Comparison of ENCODE assay signal across 8 cellular contexts in genomic region chr17:4903051-4903818, GRCh38. TPM values are rescaled to one million over a fixed set of nuclear protein-coding genes. Genes with fewer than 3 reads are reported as not detected.
DNase-seq lines count a peak whose midpoint lies in the region; ATAC-seq, FAIRE-seq and TF ChIP-seq lines count a peak whose summit lies in the region.

Gene CHRNE, minus strand, starts transcription at chr17:4903098. Its CDS starts 35 bp downstream, at chr17:4903063.

- peak; percentile 27 to 32 for ATAC-seq in activated CD4-positive, CD25-positive, alpha-beta regulatory T cell treated with anti-CD3 and anti-CD28 coated beads, Interleukin-2, amount 50 U/mL, for 24 hours
- no peak for ATAC-seq in HG03521 (IDR thresholded peaks at IDR 0.05; ENCODE audit: unreplicated experiment)

- H3K4me3 ChIP-seq in A673 (ENCODE audit: low read depth, low read length, poor library complexity, severe bottlenecking), result no peak within 1 kb of the TSS

- peak; percentile 85 for TF ChIP-seq CTCF in A673 (conservative IDR thresholded peaks at IDR 0.05; ENCODE audit: low read depth, low read length)

- no peaks in the 10 kb centered on the region for H3K27me3 ChIP-seq in A673 (replicated peaks; ENCODE audit: insufficient read depth, low read depth, low read length, poor library complexity)
- no peaks in the 10 kb centered on the region for H3K27me3 ChIP-seq in layer of hippocampus (ENCODE audit: control insufficient read depth, insufficient read depth, low read length)

- no peaks in the 10 kb centered on the region for H3K36me3 ChIP-seq in A673 (ENCODE audit: insufficient read depth, low read length, poor library complexity, severe bottlenecking)

- CTCF ChIA-PET in A673 (lab: Charles Lee), result interaction anchor here (0.6 to 1.2 kb wide), 5 partner anchors 9 to 336 kb away, joined by 4 to 9 read pairs (median 4); partner anchors contain the start of gene SLC25A11

- no TSS peak for BruUV-seq in A673 (replicated peaks; lab: Mats Ljungman, UMichigan)

- DNase-seq in A673 (ENCODE audit: low spot score) (peak; percentile 84), GM19239 (ENCODE audit: insufficient read length, low spot score) (no peak), NCI-H2196 treated with DMSO at 0.1 percent for 48 hours (lab: John Stamatoyannopoulos, UW; ENCODE audit: unreplicated experiment) (peak; percentile 23), caudate nucleus (lab: John Stamatoyannopoulos, UW) (peak in 47 of 61 donors; percentile 7 to 86 (median 50))
- DNase-seq in stimulated activated CD4-positive, alpha-beta T cell treated with anti-CD3 and anti-CD28 coated beads, Interleukin-2, amount 100 ng/mL, for 24 hours, result peak; percentile 81

- H3K4me1 ChIP-seq in A673 (ENCODE audit: insufficient read depth, low read length, poor library complexity, severe bottlenecking), result peaks cover 13% of the 10 kb centered on the region

- POLR2A ChIA-PET in A673 (lab: Charles Lee; ENCODE audit: low non-redundant PET), result interaction anchor here (0.6 kb wide), 1 partner anchor 23 kb away, joined by 12 read pairs; no protein-coding TSS in a partner anchor

- intact Hi-C loops in A673 (cut with micrococcal nuclease; ENCODE audit: unreplicated experiment), result loop anchor here (5.0 kb wide), 1 partner anchor 171 kb away; the partner anchor contains the start of gene MED11

- no peaks in the 10 kb centered on the region for H3K9me3 ChIP-seq in A673 (ENCODE audit: low read depth, low read length, poor library complexity, severe bottlenecking)

- peak; percentile 95 for FAIRE-seq in GM19239 (lab: Jason Lieb, UNC)

- H3K27ac ChIP-seq in A673 (ENCODE audit: low read depth, low read length, poor library complexity, severe bottlenecking) (no peak within 1 kb of the TSS), caudate nucleus (ENCODE audit: low read depth, low read length) (peak within 1 kb of the TSS; percentile 82), layer of hippocampus (ENCODE audit: low read depth, low read length) (peak within 1 kb of the TSS; percentile 76)

RNA-seq across cellular contexts. Expression of gene CHRNE, which starts in this region (rescaled TPM):
- 0.21 and 0.79 TPM in 2 replicates for total RNA-seq in A673 (2021)

Comparison
In these comparisons a context has a peak if more than half of its experiments do, and no peak if none do; other contexts are left out.
1. Peak in DNase-seq in A673; RNA of the gene not detected or under 1 TPM.